8 cellular contexts compared by ENCODE assay signal in the genomic region with DNA sequence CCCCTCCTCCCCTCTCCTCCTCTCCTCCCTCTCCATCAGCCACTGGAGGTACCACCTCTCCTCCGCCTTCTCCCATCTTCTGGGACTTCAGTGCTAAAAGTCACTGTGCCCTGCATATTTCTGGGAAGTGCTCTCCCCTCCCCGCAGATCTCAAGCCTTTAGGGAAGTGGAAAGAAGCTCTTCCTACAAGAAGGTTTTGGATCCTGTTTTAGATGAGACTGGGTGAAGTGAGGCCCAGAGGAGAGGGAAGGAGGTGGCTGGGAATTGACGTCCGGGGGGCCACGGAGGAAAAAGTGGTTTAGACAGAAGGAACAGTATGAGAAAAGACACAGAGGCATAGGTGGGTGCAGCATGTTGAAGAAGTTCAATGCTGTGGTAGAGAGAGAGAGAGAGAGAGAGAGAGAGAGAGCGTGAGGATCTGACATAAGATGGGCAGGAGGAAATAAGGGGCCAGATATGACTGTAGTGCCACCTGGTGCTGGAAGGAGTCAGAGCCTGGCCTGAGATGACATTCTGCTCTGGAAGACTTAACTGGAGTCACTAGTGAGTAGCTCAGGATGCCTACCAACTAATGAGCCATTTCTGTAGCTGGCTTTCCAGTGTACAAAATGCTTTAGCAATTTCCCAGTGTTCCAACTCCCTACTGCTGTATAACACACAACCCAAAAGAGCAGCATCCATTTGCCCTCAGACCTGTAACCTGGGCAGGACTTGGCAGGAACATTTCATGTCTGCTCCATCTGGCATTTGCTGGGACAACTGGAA. TPM values are rescaled to one million over a fixed set of nuclear protein-coding genes. Genes with fewer than 3 reads are reported as not detected.
A peak's percentile ranks its signal among the peaks of the same experiment; 100 is the strongest.
DNase-seq lines count a peak whose midpoint lies in the region; ATAC-seq, FAIRE-seq and TF ChIP-seq lines count a peak whose summit lies in the region.

No MANE protein-coding gene starts in this region.

- peak; percentile 72 for TF ChIP-seq CTCF in BE2C (IDR thresholded peaks at IDR 0.05; ENCODE audit: low read depth, low read length)

- H3K9me3 ChIP-seq in BE2C: no peaks in the 10 kb centered on the region

- H3K4me3 ChIP-seq in BE2C (ENCODE audit: low read depth, low read length): no peak overlapping the region

- peak; percentile 72 for ATAC-seq in central memory CD8-positive, alpha-beta T cell (replicated peaks; ENCODE audit: extremely low read depth, poor library complexity, severe bottlenecking)
- ATAC-seq in stimulated activated naive CD8-positive, alpha-beta T cell treated with anti-CD3 and anti-CD28 coated beads, Interleukin-15, Interleukin-2, amounts not matched to agents 100 U/mL and 50 U/mL, for 24 hours: peak; percentile 72
- ATAC-seq in GM21515 (IDR thresholded peaks at IDR 0.05; ENCODE audit: unreplicated experiment): no peak

- DNase-seq in BE2C (peak; percentile 45), GM12892 (ENCODE audit: insufficient read length) (peak; percentile 44), M059J (ENCODE audit: low read depth) (peak; percentile 91), SK-N-DZ (ENCODE audit: low spot score) (peak; percentile 78), left kidney (ENCODE audit: low read depth, low spot score) (peak; percentile 94)
- no peak for DNase-seq in central memory CD8-positive, alpha-beta T cell (ENCODE audit: low spot score in 2 of 2)
- DNase-seq in stimulated activated naive CD8-positive, alpha-beta T cell treated with anti-CD3 and anti-CD28 coated beads, Interleukin-15, Interleukin-2, amounts not matched to agents 100 U/mL and 50 U/mL, for 24 hours: peak; percentile 33

- peak; percentile 62 for FAIRE-seq in GM12892 (lab: Jason Lieb, UNC)

- peaks cover 23% of the 10 kb centered on the region for H3K27me3 Mint-ChIP-seq in central memory CD8-positive, alpha-beta T cell

- no peak for TF ChIP-seq POLR2A in GM12892 (IDR thresholded peaks at IDR 0.05; ENCODE audit: low read depth, low read length)

- H3K27me3 ChIP-seq in BE2C: no peaks in the 10 kb centered on the region

- no peak overlapping the region for H3K4me3 Mint-ChIP-seq in central memory CD8-positive, alpha-beta T cell

- no peaks in the 10 kb centered on the region for H3K36me3 ChIP-seq in BE2C

- H3K9me3 Mint-ChIP-seq in central memory CD8-positive, alpha-beta T cell: no peaks in the 10 kb centered on the region

- peaks cover 5% of the 10 kb centered on the region for H3K36me3 Mint-ChIP-seq in central memory CD8-positive, alpha-beta T cell (ENCODE audit: insufficient read depth)

- no peaks in the 10 kb centered on the region for H3K4me1 ChIP-seq in BE2C

- H3K27ac Mint-ChIP-seq in central memory CD8-positive, alpha-beta T cell (ENCODE audit: low read depth): peak overlapping the region; percentile 58

- H3K4me1 Mint-ChIP-seq in central memory CD8-positive, alpha-beta T cell: peaks cover 5% of the 10 kb centered on the region

RNA-seq across cellular contexts. Expression of gene ZSCAN20, which starts 16.7 kb away (rescaled TPM):
- polyA plus RNA-seq in BE2C (2012; ENCODE audit: insufficient read depth, insufficient read length, low read depth): 0.63 TPM
- polyA plus RNA-seq in GM12892 (2012; ENCODE audit: missing spikeins): 2.7 TPM
- 4.6 and 5.9 TPM in 2 replicates for total RNA-seq in M059J (2014; rRNA removed; shearing (Covaris generic))
- 2.4 and 5.0 TPM in 2 replicates for polyA plus RNA-seq in SK-N-DZ (2014; cell fraction: cytosol; rRNA removed)
- polyA plus RNA-seq in SK-N-DZ (2014; cell fraction: nucleus; rRNA removed): 2.3 and 4.0 TPM in 2 replicates

RNA-seq across cellular contexts. Expression of gene PHC2, which starts 24.8 kb away (rescaled TPM):
- 36.8 TPM for polyA plus RNA-seq in BE2C (2012; ENCODE audit: insufficient read depth, insufficient read length, low read depth)
- 16.0 TPM for polyA plus RNA-seq in GM12892 (2012; ENCODE audit: missing spikeins)
- total RNA-seq in M059J (2014; rRNA removed; shearing (Covaris generic)): 106 and 128 TPM in 2 replicates
- 97.6 and 136 TPM in 2 replicates for polyA plus RNA-seq in SK-N-DZ (2014; cell fraction: cytosol; rRNA removed)
- polyA plus RNA-seq in SK-N-DZ (2014; cell fraction: nucleus; rRNA removed): 53.3 and 63.6 TPM in 2 replicates

Comparison
In these comparisons a context has a peak if more than half of its experiments do, and no peak if none do; other contexts are left out.
1. DNase-seq: peak in BE2C (single experiment), GM12892 (single experiment), M059J (single experiment), SK-N-DZ (single experiment), left kidney (single experiment) and stimulated activated naive CD8-positive, alpha-beta T cell treated with anti-CD3 and anti-CD28 coated beads, Interleukin-15, Interleukin-2, amounts not matched to agents 100 U/mL and 50 U/mL, for 24 hours (single experiment); none in central memory CD8-positive, alpha-beta T cell (0 of 2).